In genomic region chr15:73051811-73052678, GRCh38 we compare ENCODE assay signal across 7 cellular contexts. TPM values are rescaled to one million over a fixed set of nuclear protein-coding genes. Genes with fewer than 3 reads are reported as not detected.
DNase-seq lines count a peak whose midpoint lies in the region; ATAC-seq and TF ChIP-seq lines count a peak whose summit lies in the region.

Gene NEO1, plus strand, starts transcription at chr15:73052463. Its CDS starts 213 bp downstream, at chr15:73052676.

- H3K4me1 Mint-ChIP-seq in activated CD4-positive, alpha-beta memory T cell treated with anti-CD3 and anti-CD28 coated beads for 36 hours (ENCODE audit: low read depth), result peaks cover 7% of the 10 kb centered on the region

- H3K36me3 Mint-ChIP-seq in activated CD4-positive, alpha-beta memory T cell treated with anti-CD3 and anti-CD28 coated beads for 36 hours, result no peaks in the 10 kb centered on the region

- H3K4me3 Mint-ChIP-seq in activated CD4-positive, alpha-beta memory T cell treated with anti-CD3 and anti-CD28 coated beads for 36 hours, result peak within 1 kb of the TSS; percentile 78

- peak; percentile 71 for DNase-seq in NCI-H510A (lab: John Stamatoyannopoulos, UW)
- peak; percentile 84 for DNase-seq in activated CD4-positive, alpha-beta memory T cell treated with anti-CD3 and anti-CD28 coated beads for 36 hours
- peak; percentile 31 for DNase-seq in dermis blood vessel endothelial cell
- peak; percentile 82 to 89 for DNase-seq in left lung
- peak; percentile 77 to 81 for DNase-seq in stimulated activated CD4-positive, alpha-beta T cell treated with anti-CD3 and anti-CD28 coated beads, Interleukin-2, amount 100 ng/mL, for 24 hours

- peak; percentile 26 for TF ChIP-seq POLR2A in GM18951 (IDR thresholded peaks at IDR 0.05; ENCODE audit: extremely low read depth, insufficient read depth, insufficient read length)

- no peak within 1 kb of the TSS for H3K27ac Mint-ChIP-seq in activated CD4-positive, alpha-beta memory T cell treated with anti-CD3 and anti-CD28 coated beads for 36 hours

- no peak for TF ChIP-seq CTCF in left lung (IDR thresholded peaks at IDR 0.05)

- intact Hi-C loops in activated CD4-positive, alpha-beta memory T cell treated with anti-CD3 and anti-CD28 coated beads for 36 hours (cut with micrococcal nuclease), result loop anchor here (1.0 to 10.0 kb wide), 3 partner anchors 190 to 583 kb away; partner anchors contain the start of gene NPTN
- intact Hi-C loops in left lung (cut with DNase I), result no loop called here

- in situ Hi-C loops in GM18951 (cut with MboI; ENCODE audit: low sequenced_read_pairs, unreplicated experiment), result loop anchor here (10.0 kb wide), 1 partner anchor 267 kb away; the partner anchor contains the start of gene ADPGK

- peaks cover 0 to 22% of the 10 kb centered on the region in 2 donors for H3K4me1 ChIP-seq in left lung

- H3K9me3 ChIP-seq in left lung, result no peaks in the 10 kb centered on the region

- no peaks in the 10 kb centered on the region for H3K36me3 ChIP-seq in left lung

- CTCF ChIA-PET in activated CD4-positive, alpha-beta memory T cell treated with anti-CD3 and anti-CD28 coated beads for 36 hours (lab: Charles Lee), result interaction anchor here (1.0 to 1.4 kb wide), 4 partner anchors 18 to 329 kb away, joined by 3 to 4 read pairs (median 3); no protein-coding TSS in a partner anchor

- H3K27ac ChIP-seq in left lung, result peak within 1 kb of the TSS; percentile 84 to 85

- H3K4me3 ChIP-seq in left lung, result peak within 1 kb of the TSS; percentile 59 to 62

- H3K27me3 Mint-ChIP-seq in activated CD4-positive, alpha-beta memory T cell treated with anti-CD3 and anti-CD28 coated beads for 36 hours, result peaks cover 7% of the 10 kb centered on the region

- POLR2A ChIA-PET in activated CD4-positive, alpha-beta memory T cell treated with anti-CD3 and anti-CD28 coated beads for 36 hours (lab: Charles Lee), result no interaction called here

- peaks cover 0 to 88% of the 10 kb centered on the region in 2 donors for H3K27me3 ChIP-seq in left lung

- peak; percentile 59 for ATAC-seq in HG03175 (IDR thresholded peaks at IDR 0.05; ENCODE audit: unreplicated experiment)
- ATAC-seq in left lung, result peak; percentile 95

- H3K9me3 Mint-ChIP-seq in activated CD4-positive, alpha-beta memory T cell treated with anti-CD3 and anti-CD28 coated beads for 36 hours, result no peaks in the 10 kb centered on the region

RNA-seq across cellular contexts. Expression of gene NEO1, which starts in this region (rescaled TPM):
- total RNA-seq in activated CD4-positive, alpha-beta memory T cell treated with anti-CD3 and anti-CD28 coated beads for 36 hours, result 1 to 10 TPM; 8.3 to 9.3 TPM
- total RNA-seq in dermis blood vessel endothelial cell, result 6.3 and 9.4 TPM in 2 replicates
- total RNA-seq in left lung, result 10 to 100 TPM; 30.1 to 48.4 TPM

Comparison
In these comparisons a context has a peak if more than half of its experiments do, and no peak if none do; other contexts are left out.
1. Peak in every context shown above with its lines: DNase-seq, ATAC-seq, H3K4me3 ChIP-seq and H3K27ac ChIP-seq.
2. DNase-seq: peak in every context shown above with its lines; median percentile 86 in left lung; 84 in activated CD4-positive, alpha-beta memory T cell treated with anti-CD3 and anti-CD28 coated beads for 36 hours; 79 in stimulated activated CD4-positive, alpha-beta T cell treated with anti-CD3 and anti-CD28 coated beads, Interleukin-2, amount 100 ng/mL, for 24 hours; 71 in NCI-H510A; 31 in dermis blood vessel endothelial cell.